ENCODE assay signal across 9 cellular contexts in genomic region chr6:41427642-41428401, GRCh38.
A peak's percentile ranks its signal among the peaks of the same experiment; 100 is the strongest.
DNase-seq lines count a peak whose midpoint lies in the region; ATAC-seq, FAIRE-seq and TF ChIP-seq lines count a peak whose summit lies in the region.
"Had no signal": no experiment of that assay in that cellular context is flagged by ENCODE, and none has a peak within 500 bp of the region (broad histone marks: within the 10 kb centered on the region; RNA-seq: fewer than 3 reads in every experiment).

No MANE protein-coding gene starts in this region.

- intact Hi-C loops in pancreas (cut with DNase I), result no loop called here

- 0 to 1% methylated on average over 44 to 78 of the region's 78 CpGs for WGBS in pancreas, 2 donors

- H3K27ac Mint-ChIP-seq in glutamatergic neuron (ENCODE audit: unreplicated experiment), result no peak overlapping the region
- H3K27ac Mint-ChIP-seq: IgD-negative memory B cell had no signal

- TF ChIP-seq CTCF in glutamatergic neuron (IDR thresholded peaks at IDR 0.05; ENCODE audit: partially characterized antibody, unreplicated experiment), result no peak
- no peak for TF ChIP-seq CTCF in pancreas (IDR thresholded peaks at IDR 0.05)

- peak overlapping the region; percentile 28 to 73 (median 53) for H3K4me3 ChIP-seq in pancreas

- peaks cover 4% of the 10 kb centered on the region for H3K27me3 Mint-ChIP-seq in glutamatergic neuron (ENCODE audit: unreplicated experiment)

- peaks cover 5% of the 10 kb centered on the region for H3K36me3 Mint-ChIP-seq in glutamatergic neuron (ENCODE audit: unreplicated experiment)
- H3K36me3 Mint-ChIP-seq: IgD-negative memory B cell had no signal

- H3K4me1 Mint-ChIP-seq in glutamatergic neuron (ENCODE audit: low read depth, unreplicated experiment), result peaks cover 3% of the 10 kb centered on the region

- no peak for FAIRE-seq in pancreas (lab: Jason Lieb, UNC)

- peaks cover 0 to 9% (median 9%) of the 10 kb centered on the region in 3 donors for H3K4me1 ChIP-seq in pancreas

- no peaks in the 10 kb centered on the region for H3K36me3 ChIP-seq in pancreas

- ATAC-seq in pancreas (peak; percentile 83 to 92 (median 86)), HG03039 (IDR thresholded peaks at IDR 0.05; ENCODE audit: unreplicated experiment) (no peak), HG02938 (IDR thresholded peaks at IDR 0.05; ENCODE audit: unreplicated experiment) (no peak)

- H3K27me3 ChIP-seq in pancreas, result no peaks in the 10 kb centered on the region

- DNase-seq in DMS153 (lab: John Stamatoyannopoulos, UW) (peak; percentile 34), HuH-7 (ENCODE audit: low spot score) (peak; percentile 54), glutamatergic neuron (peak; percentile 48), pancreas (peak; percentile 75 to 92 (median 82)), GDM1 (lab: John Stamatoyannopoulos, UW) (no peak)
- peak; percentile 65 for DNase-seq in activated CD8-positive, alpha-beta memory T cell treated with anti-CD3 and anti-CD28 coated beads, Interleukin-2, amount 50 U/mL, for 48 hours

- no peaks in the 10 kb centered on the region for H3K9me3 ChIP-seq in pancreas

- H3K9me3 Mint-ChIP-seq in glutamatergic neuron (ENCODE audit: unreplicated experiment), result peaks cover 2% of the 10 kb centered on the region
- H3K9me3 Mint-ChIP-seq: IgD-negative memory B cell had no signal

- H3K4me3 Mint-ChIP-seq in glutamatergic neuron (ENCODE audit: unreplicated experiment), result peak overlapping the region; percentile 42

- peak overlapping the region; percentile 87 to 95 (median 89) for H3K27ac ChIP-seq in pancreas

Comparison
In these comparisons a context has a peak if more than half of its experiments do, and no peak if none do; other contexts are left out.
1. ATAC-seq: peak in pancreas (4 of 4); none in HG03039 (single experiment) and HG02938 (single experiment).